In genomic region chr19:6527893-6528543, GRCh38 we compare ENCODE assay signal across 10 cellular contexts. TPM values are rescaled to one million over a fixed set of nuclear protein-coding genes. Genes with fewer than 3 reads are reported as not detected.
DNase-seq lines count a peak whose midpoint lies in the region; ATAC-seq and TF ChIP-seq lines count a peak whose summit lies in the region.
"Had no signal": no experiment of that assay in that cellular context is flagged by ENCODE, and none has a peak within 500 bp of the region (broad histone marks: within the 10 kb centered on the region; RNA-seq: fewer than 3 reads in every experiment).

No MANE protein-coding gene starts in this region.

- DNase-seq in GM19240 (ENCODE audit: insufficient read length, low spot score) (peak; percentile 69), OCI-LY7 (ENCODE audit: low spot score) (peak; percentile 99), NCI-H1105 (lab: John Stamatoyannopoulos, UW) (no peak), KG1 (lab: John Stamatoyannopoulos, UW) (no peak), progenitor cell of endocrine pancreas (ENCODE audit: low spot score, unreplicated experiment) (no peak), BE2C (no peak)
- DNase-seq: stimulated activated CD8-positive, alpha-beta memory T cell treated with anti-CD3 and anti-CD28 coated beads, Interleukin-4, amount 100 ng/mL, for 48 hours had no signal

- no TSS peak for BruUV-seq in OCI-LY7 (replicated peaks; lab: Mats Ljungman, UMichigan)

- H2AFZ ChIP-seq in OCI-LY7 (ENCODE audit: low read length): peak overlapping the region; percentile 71

- no peak for TF ChIP-seq CTCF in DOHH2 (IDR thresholded peaks at IDR 0.05; ENCODE audit: low read depth, low read length, poor library complexity, severe bottlenecking)
- TF ChIP-seq CTCF in OCI-LY7 (conservative IDR thresholded peaks at IDR 0.05; ENCODE audit: low read length): no peak
- TF ChIP-seq CTCF in progenitor cell of endocrine pancreas (IDR thresholded peaks at IDR 0.05; ENCODE audit: unreplicated experiment): no peak
- TF ChIP-seq CTCF in BE2C (IDR thresholded peaks at IDR 0.05; ENCODE audit: low read depth, low read length): no peak

- no peaks in the 10 kb centered on the region for H3K9me3 Mint-ChIP-seq in progenitor cell of endocrine pancreas (ENCODE audit: low read depth)
- H3K9me3 Mint-ChIP-seq: CD8-positive, alpha-beta T cell had no signal

- CTCF ChIA-PET in OCI-LY7 (lab: Charles Lee; ENCODE audit: unreplicated experiment): no interaction called here

- POLR2A ChIA-PET in OCI-LY7 (lab: Charles Lee): interaction anchor here (1.0 to 1.1 kb wide), 2 partner anchors 59 to 77 kb away, joined by 5 to 7 read pairs; no protein-coding TSS in a partner anchor

- peaks cover 39% of the 10 kb centered on the region for H3F3A ChIP-seq in DOHH2 (ENCODE audit: control insufficient read depth, insufficient read depth)

- no peaks in the 10 kb centered on the region for H3K36me3 Mint-ChIP-seq in progenitor cell of endocrine pancreas (ENCODE audit: insufficient read depth)
- H3K36me3 Mint-ChIP-seq: CD8-positive, alpha-beta T cell had no signal

- H3K4me1 Mint-ChIP-seq in progenitor cell of endocrine pancreas (ENCODE audit: low read depth): peaks cover 6% of the 10 kb centered on the region

- no peak overlapping the region for H3K4me3 Mint-ChIP-seq in progenitor cell of endocrine pancreas (ENCODE audit: low read depth)
- H3K4me3 Mint-ChIP-seq: CD8-positive, alpha-beta T cell had no signal

- intact Hi-C loops in OCI-LY7 (cut with micrococcal nuclease; ENCODE audit: unreplicated experiment): loop anchor here (2.0 kb wide), 1 partner anchor 49 kb away; no protein-coding TSS in a partner anchor

- H3K9me2 ChIP-seq in DOHH2 (replicated peaks; ENCODE audit: control insufficient read depth, low read length) (no peaks in the 10 kb centered on the region), OCI-LY7 (ENCODE audit: insufficient read depth, low read length) (no peaks in the 10 kb centered on the region)

- peaks cover 44% of the 10 kb centered on the region for H3K27me3 Mint-ChIP-seq in progenitor cell of endocrine pancreas

- H3K27ac Mint-ChIP-seq in progenitor cell of endocrine pancreas: no peak overlapping the region
- H3K27ac Mint-ChIP-seq: CD8-positive, alpha-beta T cell had no signal

- H4K20me1 ChIP-seq in DOHH2 (ENCODE audit: control insufficient read depth, insufficient read depth, low read depth, low read length) (peaks cover 9% of the 10 kb centered on the region; the same call in 1 of the 2 replicates), OCI-LY7 (ENCODE audit: insufficient read depth, low read length) (peaks cover 14% of the 10 kb centered on the region; the same call in 1 of the 2 replicates)

- H3K79me2 ChIP-seq in DOHH2 (ENCODE audit: control insufficient read depth, low read length) (peaks cover 32% of the 10 kb centered on the region), OCI-LY7 (ENCODE audit: insufficient read depth, low read depth, low read length) (peaks cover 32% of the 10 kb centered on the region)

- H3K4me1 ChIP-seq in DOHH2 (ENCODE audit: control insufficient read depth, low read length) (peaks cover 60% of the 10 kb centered on the region), OCI-LY7 (ENCODE audit: insufficient read depth, low read length, poor library complexity, severe bottlenecking) (peaks cover 60% of the 10 kb centered on the region), BE2C (no peaks in the 10 kb centered on the region)

- peak overlapping the region; percentile 87 for H3K4me2 ChIP-seq in DOHH2 (ENCODE audit: low read length)
- H3K4me2 ChIP-seq in OCI-LY7 (ENCODE audit: low read length): peak overlapping the region; percentile 80

- H3K9me3 ChIP-seq in DOHH2 (ENCODE audit: control insufficient read depth, insufficient read depth, low read length) (no peaks in the 10 kb centered on the region), OCI-LY7 (ENCODE audit: low read length) (no peaks in the 10 kb centered on the region), BE2C (no peaks in the 10 kb centered on the region)

- no peaks in the 10 kb centered on the region for H3K27me3 ChIP-seq in DOHH2 (ENCODE audit: control insufficient read depth, low read length)
- peaks cover 11% of the 10 kb centered on the region for H3K27me3 ChIP-seq in BE2C

- H3K36me3 ChIP-seq in DOHH2 (ENCODE audit: control insufficient read depth, low read length): peaks cover 25% of the 10 kb centered on the region
- no peaks in the 10 kb centered on the region for H3K36me3 ChIP-seq in OCI-LY7 (ENCODE audit: insufficient read depth, low read length)
- H3K36me3 ChIP-seq in BE2C: no peaks in the 10 kb centered on the region

- H3K27ac ChIP-seq in DOHH2 (ENCODE audit: low read depth, low read length) (peak overlapping the region; percentile 93), OCI-LY7 (ENCODE audit: low read depth, low read length, poor library complexity, severe bottlenecking) (peak overlapping the region; percentile 91)

- H3K4me3 ChIP-seq in DOHH2 (ENCODE audit: low read length): peak overlapping the region; percentile 94
- peak overlapping the region; percentile 91 for H3K4me3 ChIP-seq in OCI-LY7 (ENCODE audit: low read depth, low read length, poor library complexity, severe bottlenecking)
- no peak overlapping the region for H3K4me3 ChIP-seq in BE2C (ENCODE audit: low read depth, low read length)

- peak; percentile 58 for ATAC-seq in HG02981 (IDR thresholded peaks at IDR 0.05; ENCODE audit: unreplicated experiment)
- ATAC-seq: CD8-positive, alpha-beta T cell had no signal

RNA-seq across cellular contexts. Expression of gene TNFSF9, which starts 2.8 kb away (rescaled TPM):
- total RNA-seq in OCI-LY7 (2014; rRNA removed; shearing (Covaris generic)): 18.1 and 22.3 TPM in 2 replicates
- total RNA-seq in OCI-LY7 (2022) (16.1 and 20.9 TPM in 2 replicates), progenitor cell of endocrine pancreas (0.53 TPM in 1 of 2 replicates, not detected in the other)
- 1.3 TPM for polyA plus RNA-seq in BE2C (2012; ENCODE audit: insufficient read depth, insufficient read length, low read depth)

RNA-seq across cellular contexts. Expression of gene TUBB4A, which starts 25.9 kb away (rescaled TPM):
- total RNA-seq in OCI-LY7 (2014; rRNA removed; shearing (Covaris generic)): 9.7 and 14.4 TPM in 2 replicates
- 12.6 and 16.0 TPM in 2 replicates for total RNA-seq in OCI-LY7 (2022)
- total RNA-seq in progenitor cell of endocrine pancreas: 41.7 and 43.4 TPM in 2 replicates
- 67.5 TPM for polyA plus RNA-seq in BE2C (2012; ENCODE audit: insufficient read depth, insufficient read length, low read depth)

RNA-seq across cellular contexts. Expression of gene DENND1C, which starts 46.4 kb away (rescaled TPM):
- 40.9 and 41.8 TPM in 2 replicates for total RNA-seq in OCI-LY7 (2014; rRNA removed; shearing (Covaris generic))
- total RNA-seq in OCI-LY7 (2022) (68.3 and 76.1 TPM in 2 replicates), progenitor cell of endocrine pancreas (0.47 and 0.67 TPM in 2 replicates)
- not detected for polyA plus RNA-seq in BE2C (2012; ENCODE audit: insufficient read depth, insufficient read length, low read depth)

Comparison
In these comparisons a context has a peak if more than half of its experiments do, and no peak if none do; other contexts are left out.
1. DNase-seq: peak in GM19240 (single experiment) and OCI-LY7 (single experiment); none in NCI-H1105 (single experiment), KG1 (single experiment), progenitor cell of endocrine pancreas (single experiment) and BE2C (single experiment).
2. RNA of gene TNFSF9, which starts 2.8 kb away (total RNA-seq): 16.1 to 22.3 TPM in OCI-LY7; 0.53 TPM in progenitor cell of endocrine pancreas; every median in the first group is over 10 times any median in the second.
3. RNA of gene DENND1C, which starts 46.4 kb away (total RNA-seq): 40.9 to 76.1 TPM in OCI-LY7; 0.47 to 0.67 TPM in progenitor cell of endocrine pancreas; every median in the first group is over 10 times any median in the second.